32 cellular contexts compared by ENCODE assay signal in genomic region chr22:48319321-48320047, GRCh38.
"Had no signal": no experiment of that assay in that cellular context is flagged by ENCODE, and none has a peak within 500 bp of the region (broad histone marks: within the 10 kb centered on the region; RNA-seq: fewer than 3 reads in every experiment).

No MANE protein-coding gene starts in this region.

- H3K4me3 ChIP-seq: coronary artery, gastrocnemius medialis, hepatocyte, lung, ovary, prostate gland, smooth muscle cell, suprapubic skin, tibial nerve had no signal

- H3K27me3 ChIP-seq: gastrocnemius medialis, hepatocyte, neutrophil, ovary, tibial nerve had no signal

- DNase-seq: activated CD4-positive, alpha-beta memory T cell treated with anti-CD3 and anti-CD28 coated beads for 36 hours; activated CD4-positive, alpha-beta T cell treated with anti-CD3 and anti-CD28 coated beads, Interleukin-2, amount 10 ng/mL, durations not matched to agents 24 days and 14 days; activated CD8-positive, alpha-beta memory T cell treated with anti-CD3 and anti-CD28 coated beads, Interleukin-2, amount 50 U/mL, for 4 hours; activated gamma-delta T cell treated with Interleukin-2 at 50 U/mL for 16 hours; activated naive CD4-positive, alpha-beta T cell treated with anti-CD3 and anti-CD28 coated beads, Interleukin-2, amount 50 U/mL, for 16 hours; activated T-cell treated with anti-CD3 and anti-CD28 coated beads, Interleukin-2, amount 50 U/mL, for 1 hour; anterior cingulate cortex; cerebellar nuclear complex; effector memory CD8-positive, alpha-beta T cell; erythroblast; gastrocnemius medialis; glutamatergic neuron; left colon; mesendoderm; retina; stimulated activated CD4-positive, alpha-beta T cell treated with anti-CD3 and anti-CD28 coated beads, Interleukin-15, amount 100 ng/mL, for 24 hours; stimulated activated CD4-positive, alpha-beta T cell treated with anti-CD3 and anti-CD28 coated beads, Interleukin-2, amount 100 ng/mL, for 24 hours; stimulated activated naive CD4-positive, alpha-beta T cell; T-cell had no signal

- H3K36me3 ChIP-seq: gastrocnemius medialis, neutrophil, ovary, prostate gland, suprapubic skin, tibial nerve had no signal

- H3K9me3 Mint-ChIP-seq: activated CD4-positive, alpha-beta T cell treated with anti-CD3 and anti-CD28 coated beads, Interleukin-2, amount 10 ng/mL, durations not matched to agents 24 days and 14 days; activated T-helper 1 cell treated with anti-CD3 and anti-CD28 coated beads, Interleukin-12 subunit alpha, Interleukin-12 subunit beta, Interleukin-2, Interleukin-4 antibody, amounts not matched to agents 30 ng/mL and 10 ng/mL and 1 ng/mL, durations not matched to agents 14 hours and 24 hours and 36 hours; effector memory CD8-positive, alpha-beta T cell had no signal

- H3K4me3 Mint-ChIP-seq: activated CD4-positive, alpha-beta memory T cell treated with anti-CD3 and anti-CD28 coated beads for 36 hours; activated CD4-positive, alpha-beta T cell treated with anti-CD3 and anti-CD28 coated beads, Interleukin-2, amount 10 ng/mL, durations not matched to agents 24 days and 14 days; activated T-helper 1 cell treated with anti-CD3 and anti-CD28 coated beads, Interleukin-12 subunit alpha, Interleukin-12 subunit beta, Interleukin-2, Interleukin-4 antibody, amounts not matched to agents 30 ng/mL and 10 ng/mL and 1 ng/mL, durations not matched to agents 14 hours and 24 hours and 36 hours; effector memory CD8-positive, alpha-beta T cell; nephron; T-cell had no signal

- H3K4me1 ChIP-seq: gastrocnemius medialis, prostate gland, suprapubic skin, tibial nerve had no signal

- H3K4me1 Mint-ChIP-seq: activated CD4-positive, alpha-beta T cell treated with anti-CD3 and anti-CD28 coated beads, Interleukin-2, amount 10 ng/mL, durations not matched to agents 24 days and 14 days; T-cell had no signal

- H3K27me3 Mint-ChIP-seq: activated CD4-positive, alpha-beta T cell treated with anti-CD3 and anti-CD28 coated beads, Interleukin-2, amount 10 ng/mL, durations not matched to agents 24 days and 14 days had no signal

- H3K27ac Mint-ChIP-seq: activated CD4-positive, alpha-beta memory T cell treated with anti-CD3 and anti-CD28 coated beads for 36 hours; activated CD4-positive, alpha-beta T cell treated with anti-CD3 and anti-CD28 coated beads, Interleukin-2, amount 10 ng/mL, durations not matched to agents 24 days and 14 days; activated T-helper 1 cell treated with anti-CD3 and anti-CD28 coated beads, Interleukin-12 subunit alpha, Interleukin-12 subunit beta, Interleukin-2, Interleukin-4 antibody, amounts not matched to agents 30 ng/mL and 10 ng/mL and 1 ng/mL, durations not matched to agents 14 hours and 24 hours and 36 hours; effector memory CD8-positive, alpha-beta T cell; T-cell had no signal

- H3K9me3 ChIP-seq: gastrocnemius medialis, neutrophil, ovary, prostate gland, suprapubic skin had no signal

- H3K36me3 Mint-ChIP-seq: activated CD4-positive, alpha-beta memory T cell treated with anti-CD3 and anti-CD28 coated beads for 36 hours; T-cell had no signal

- ATAC-seq: activated CD4-positive, CD25-positive, alpha-beta regulatory T cell treated with anti-CD3 and anti-CD28 coated beads, Interleukin-2, amount 50 U/mL, for 24 hours; effector memory CD8-positive, alpha-beta T cell; gastrocnemius medialis; left colon; SK-N-SH treated with all-trans-retinoic acid at 6 μM for 48 hours; T-cell had no signal

- H3K27ac ChIP-seq: coronary artery, gastrocnemius medialis, hepatocyte, neutrophil, ovary, prostate gland, suprapubic skin, tibial nerve had no signal
